In the genomic region with DNA sequence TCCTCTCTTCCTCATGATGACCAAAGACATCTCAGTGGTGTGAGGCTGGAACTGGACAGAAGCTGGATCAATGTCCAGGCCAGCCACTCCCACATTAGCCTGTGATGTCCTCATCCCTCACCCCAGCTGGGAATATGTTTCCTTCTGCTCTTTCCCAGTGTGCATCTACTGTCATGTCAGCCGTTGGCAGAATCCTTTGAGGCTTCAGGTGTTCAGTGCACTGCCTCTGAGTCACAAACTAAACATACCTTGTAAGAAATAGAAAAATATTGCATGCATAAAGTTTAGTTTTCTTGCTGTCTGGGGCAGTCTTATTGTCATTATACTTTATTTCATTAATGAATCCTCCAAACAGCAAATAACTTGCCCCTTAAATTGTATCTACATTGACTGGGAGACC, we compare ENCODE assay signal across 31 cellular contexts.
"Had no signal": no experiment of that assay in that cellular context is flagged by ENCODE, and none has a peak within 500 bp of the region (broad histone marks: within the 10 kb centered on the region; RNA-seq: fewer than 3 reads in every experiment).

No MANE protein-coding gene starts in this region.

- DNase-seq: naive thymus-derived CD8-positive, alpha-beta T cell; nephron progenitor cell; nucleus accumbens; ovary; posterior cingulate gyrus; psoas muscle; right cardiac atrium; right lobe of liver; sigmoid colon; small intestine; stimulated activated CD4-positive, alpha-beta T cell treated with anti-CD3 and anti-CD28 coated beads, Interleukin-15, amount 100 ng/mL, for 24 hours; stimulated activated CD4-positive, alpha-beta T cell treated with anti-CD3 and anti-CD28 coated beads, Interleukin-2, amount 100 ng/mL, for 24 hours; stimulated activated CD4-positive, alpha-beta T cell treated with anti-CD3 and anti-CD28 coated beads, Interleukin-2, amount 100 ng/mL, for 48 hours; stimulated activated CD4-positive, alpha-beta T cell treated with anti-CD3 and anti-CD28 coated beads, Interleukin-4, amount 100 ng/mL, for 24 hours; stimulated activated naive CD4-positive, alpha-beta T cell; stimulated activated naive CD8-positive, alpha-beta T cell treated with anti-CD3 and anti-CD28 coated beads, Interleukin-15, amount 100 ng/mL, for 72 hours; stimulated activated naive CD8-positive, alpha-beta T cell treated with anti-CD3 and anti-CD28 coated beads, Interleukin-15, Interleukin-2, amounts not matched to agents 100 U/mL and 50 U/mL, for 24 hours; substantia nigra; testis; tibial artery; transverse colon; upper lobe of right lung; uterus had no signal

- H3K4me1 ChIP-seq: parathyroid adenoma, right lobe of liver, suprapubic skin, testis, transverse colon, upper lobe of right lung, uterus had no signal

- FAIRE-seq: small intestine had no signal

- H3K4me3 ChIP-seq: ovary, psoas muscle, right lobe of liver, sigmoid colon, suprapubic skin, testis, tibial artery, transverse colon, upper lobe of right lung, uterus had no signal

- H3K27ac ChIP-seq: neutrophil, ovary, parathyroid adenoma, psoas muscle, right lobe of liver, sigmoid colon, suprapubic skin, testis, tibial artery, transverse colon, upper lobe of right lung, uterus had no signal

- H3K4me3 Mint-ChIP-seq: naive thymus-derived CD8-positive, alpha-beta T cell; natural killer cell treated with Interleukin-12 subunit alpha and Interleukin-12 subunit beta and Interleukin-15 and Interleukin-18, amount 100 ng/mL, for 72 hours; nephron progenitor cell; neural crest cell; stimulated activated memory B cell treated with anti-CD40 and anti-IgM and Interleukin-4, amounts not matched to agents 10 μg/mL and 1 μg/mL and 100 μg/mL, for 72 hours; stimulated activated naive CD8-positive, alpha-beta T cell treated with anti-CD3 and anti-CD28 coated beads, Interleukin-15, amount 100 ng/mL, for 72 hours; type B pancreatic cell had no signal

- ATAC-seq: naive thymus-derived CD8-positive, alpha-beta T cell; natural killer cell treated with Interleukin-12 subunit alpha and Interleukin-12 subunit beta and Interleukin-15 and Interleukin-18, amount 100 ng/mL, for 72 hours; psoas muscle; right cardiac atrium; right lobe of liver; stimulated activated memory B cell treated with anti-CD40 and anti-IgM and Interleukin-4, amounts not matched to agents 10 μg/mL and 1 μg/mL and 100 μg/mL, for 72 hours; stimulated activated naive CD8-positive, alpha-beta T cell treated with anti-CD3 and anti-CD28 coated beads, Interleukin-15, amount 100 ng/mL, for 72 hours; stimulated activated naive CD8-positive, alpha-beta T cell treated with anti-CD3 and anti-CD28 coated beads, Interleukin-15, Interleukin-2, amounts not matched to agents 100 U/mL and 50 U/mL, for 24 hours; upper lobe of right lung had no signal

- H3K9me3 Mint-ChIP-seq: naive thymus-derived CD8-positive, alpha-beta T cell; natural killer cell treated with Interleukin-12 subunit alpha and Interleukin-12 subunit beta and Interleukin-15 and Interleukin-18, amount 100 ng/mL, for 72 hours; nephron progenitor cell; neural crest cell; stimulated activated memory B cell treated with anti-CD40 and anti-IgM and Interleukin-4, amounts not matched to agents 10 μg/mL and 1 μg/mL and 100 μg/mL, for 72 hours; stimulated activated naive CD8-positive, alpha-beta T cell treated with anti-CD3 and anti-CD28 coated beads, Interleukin-15, amount 100 ng/mL, for 72 hours; type B pancreatic cell had no signal

- H3K9ac ChIP-seq: parathyroid adenoma had no signal

- H3K27me3 ChIP-seq: neutrophil, ovary, right lobe of liver, sigmoid colon, suprapubic skin, testis, tibial artery, transverse colon, upper lobe of right lung, uterus had no signal

- H3K79me2 ChIP-seq: parathyroid adenoma had no signal

- H3K9me3 ChIP-seq: neutrophil, ovary, psoas muscle, right lobe of liver, sigmoid colon, suprapubic skin, testis, tibial artery, transverse colon, upper lobe of right lung, uterus had no signal

- H2AFZ ChIP-seq: parathyroid adenoma had no signal

- H3K4me1 Mint-ChIP-seq: naive thymus-derived CD8-positive, alpha-beta T cell; nephron progenitor cell; neural crest cell; stimulated activated memory B cell treated with anti-CD40 and anti-IgM and Interleukin-4, amounts not matched to agents 10 μg/mL and 1 μg/mL and 100 μg/mL, for 72 hours; stimulated activated naive CD8-positive, alpha-beta T cell treated with anti-CD3 and anti-CD28 coated beads, Interleukin-15, amount 100 ng/mL, for 72 hours had no signal

- H3K36me3 ChIP-seq: neutrophil, ovary, right lobe of liver, sigmoid colon, suprapubic skin, tibial artery, transverse colon, upper lobe of right lung, uterus had no signal

- H3K27ac Mint-ChIP-seq: naive thymus-derived CD8-positive, alpha-beta T cell; natural killer cell treated with Interleukin-12 subunit alpha and Interleukin-12 subunit beta and Interleukin-15 and Interleukin-18, amount 100 ng/mL, for 72 hours; nephron progenitor cell; progenitor cell of endocrine pancreas; stimulated activated memory B cell treated with anti-CD40 and anti-IgM and Interleukin-4, amounts not matched to agents 10 μg/mL and 1 μg/mL and 100 μg/mL, for 72 hours; stimulated activated naive CD8-positive, alpha-beta T cell treated with anti-CD3 and anti-CD28 coated beads, Interleukin-15, amount 100 ng/mL, for 72 hours; type B pancreatic cell had no signal

- H3K36me3 Mint-ChIP-seq: naive thymus-derived CD8-positive, alpha-beta T cell; natural killer cell treated with Interleukin-12 subunit alpha and Interleukin-12 subunit beta and Interleukin-15 and Interleukin-18, amount 100 ng/mL, for 72 hours; stimulated activated memory B cell treated with anti-CD40 and anti-IgM and Interleukin-4, amounts not matched to agents 10 μg/mL and 1 μg/mL and 100 μg/mL, for 72 hours; type B pancreatic cell had no signal
